Comparison of ENCODE assay signal across 9 cellular contexts in genomic region chr11:68010058-68011041, GRCh38. TPM values are rescaled to one million over a fixed set of nuclear protein-coding genes. Genes with fewer than 3 reads are reported as not detected.
DNase-seq lines count a peak whose midpoint lies in the region; ATAC-seq, FAIRE-seq and TF ChIP-seq lines count a peak whose summit lies in the region.
"Had no signal": no experiment of that assay in that cellular context is flagged by ENCODE, and none has a peak within 500 bp of the region (broad histone marks: within the 10 kb centered on the region; RNA-seq: fewer than 3 reads in every experiment).

Gene ALDH3B1 (plus strand): TSS chr11:68010327. CDS start chr11:68015298, 4,971 bp downstream.

- peak within 1 kb of the TSS; percentile 99 for H3K27ac ChIP-seq in GM23248
- H3K27ac ChIP-seq in stomach smooth muscle (ENCODE audit: low read length): peak within 1 kb of the TSS; percentile 74

- H3K4me3 ChIP-seq in GM23248 (peak within 1 kb of the TSS; percentile 80), lower leg skin (ENCODE audit: low read depth, poor library complexity, severe bottlenecking) (no peak within 1 kb of the TSS), stomach smooth muscle (ENCODE audit: low read length in 2 of 2) (peak within 1 kb of the TSS in 1 of 2 donors; percentile 68)

- H3K79me2 ChIP-seq in GM23248 (ENCODE audit: insufficient read depth): peaks cover 28% of the 10 kb centered on the region

- H3K9ac ChIP-seq in GM23248 (peak within 1 kb of the TSS; percentile 96), stomach smooth muscle (ENCODE audit: low read length in 2 of 2) (peak within 1 kb of the TSS; percentile 28 to 58)

- H3K9me3 Mint-ChIP-seq in endothelial cell (ENCODE audit: unreplicated experiment): no peaks in the 10 kb centered on the region

- H4K20me1 ChIP-seq in GM23248 (ENCODE audit: insufficient read depth): no peaks in the 10 kb centered on the region

- peaks cover 7% of the 10 kb centered on the region for H3K4me1 Mint-ChIP-seq in endothelial cell (ENCODE audit: unreplicated experiment)

- H3K9me2 ChIP-seq in GM23248 (ENCODE audit: insufficient read depth): no peaks in the 10 kb centered on the region

- DNase-seq in GM23248 (peak; percentile 95), RCC 7860 (ENCODE audit: low spot score) (peak; percentile 89), dedifferentiated amniotic fluid mesenchymal stem cell (ENCODE audit: extremely low spot score) (peak; percentile 65), lower leg skin (ENCODE audit: low spot score in 2 of 2) (peak; percentile 89 to 99), endothelial cell (ENCODE audit: low spot score) (no peak), NCI-H187 (lab: John Stamatoyannopoulos, UW) (no peak)

- H3K27ac Mint-ChIP-seq in endothelial cell (ENCODE audit: unreplicated experiment): no peak within 1 kb of the TSS

- TF ChIP-seq CTCF in lower leg skin (IDR thresholded peaks at IDR 0.05) (no peak), endothelial cell (IDR thresholded peaks at IDR 0.05; ENCODE audit: unreplicated experiment) (no peak)

- peaks cover 19% of the 10 kb centered on the region for H3F3A ChIP-seq in GM23248 (ENCODE audit: insufficient read depth)

- H2AFZ ChIP-seq in GM23248: no peak within 1 kb of the TSS; the same call in 1 of the 2 replicates

- H3K4me2 ChIP-seq in GM23248 (ENCODE audit: unreplicated experiment): peak within 1 kb of the TSS; percentile 93

- 1 to 2% methylated on average over 29 to 30 of the region's 33 CpGs for WGBS in GM23248 (ENCODE audit: low coverage in 1 of 2, low lambda C conversion rate in 2 of 2, missing lambda C conversion rate in 2 of 2), 2 experiments
- WGBS in lower leg skin, 2 donors: 19 to 30% methylated on average over 28 of the region's 33 CpGs

- no peak within 1 kb of the TSS for H3K4me3 Mint-ChIP-seq in endothelial cell (ENCODE audit: unreplicated experiment)

- no peaks in the 10 kb centered on the region for H3K36me3 ChIP-seq in GM23248 (ENCODE audit: low read depth)
- H3K36me3 ChIP-seq in stomach smooth muscle (ENCODE audit: control insufficient read depth in 2 of 2, insufficient read depth in 2 of 2, low read length in 2 of 2): no peaks in the 10 kb centered on the region

- ATAC-seq in HG03442 (IDR thresholded peaks at IDR 0.05; ENCODE audit: unreplicated experiment): no peak

- H3K27me3 ChIP-seq in GM23248 (replicated peaks; ENCODE audit: insufficient read depth) (no peaks in the 10 kb centered on the region), stomach smooth muscle (ENCODE audit: control insufficient read depth in 1 of 2, insufficient read depth in 2 of 2, low read length in 2 of 2) (no peaks in the 10 kb centered on the region)

- in situ Hi-C loops in GM23248 (cut with MboI): no loop called here

- no peak for TF ChIP-seq POLR2A in lower leg skin (IDR thresholded peaks at IDR 0.05)

- H3K4me1 ChIP-seq in GM23248 (ENCODE audit: insufficient read depth) (peaks cover 48% of the 10 kb centered on the region), stomach smooth muscle (ENCODE audit: control insufficient read depth, insufficient read depth, low read length) (peaks cover 36% of the 10 kb centered on the region)

- intact Hi-C loops in lower leg skin (cut with DNase I; ENCODE audit: low total_unique reads): no loop called here

- H3K9me3 ChIP-seq in GM23248 (ENCODE audit: low read depth): no peaks in the 10 kb centered on the region
- no peaks in the 10 kb centered on the region for H3K9me3 ChIP-seq in stomach smooth muscle (ENCODE audit: control insufficient read depth in 2 of 2, low read length in 2 of 2)

- no peaks in the 10 kb centered on the region for H3K36me3 Mint-ChIP-seq in endothelial cell (ENCODE audit: low read depth, unreplicated experiment)

- peaks cover 6% of the 10 kb centered on the region for H3K27me3 Mint-ChIP-seq in endothelial cell (ENCODE audit: unreplicated experiment)

- FAIRE-seq in RCC 7860 (lab: Jason Lieb, UNC): peak; percentile 82
- FAIRE-seq: TTC549 had no signal

RNA-seq across cellular contexts. Expression of gene ALDH3B1, which starts in this region (rescaled TPM):
- total RNA-seq in GM23248 (2014; rRNA removed; shearing (Covaris generic)): 63.9 and 70.7 TPM in 2 replicates
- 42.7 and 43.4 TPM in 2 replicates for polyA plus RNA-seq in GM23248 (2016; fragmentation: Nextera tagmentation; extraction: Ambion mirVana)
- total RNA-seq in lower leg skin (10 to 100 TPM in 1 of 4 donors, 1 to 10 TPM in 3; 5.4 to 11.6 (median 6.4) TPM), endothelial cell (ENCODE audit: unreplicated experiment) (not detected)

Comparison
In these comparisons a context has a peak if more than half of its experiments do, and no peak if none do; other contexts are left out.
1. DNase-seq: peak in GM23248 (single experiment), RCC 7860 (single experiment), dedifferentiated amniotic fluid mesenchymal stem cell (single experiment) and lower leg skin (2 of 2); none in endothelial cell (single experiment) and NCI-H187 (0 of 2).